In genomic region chr2:73177645-73178255, GRCh38 we compare ENCODE assay signal across 10 cellular contexts. TPM values are rescaled to one million over a fixed set of nuclear protein-coding genes. Genes with fewer than 3 reads are reported as not detected.
A peak's percentile ranks its signal among the peaks of the same experiment; 100 is the strongest.
DNase-seq lines count a peak whose midpoint lies in the region; ATAC-seq and TF ChIP-seq lines count a peak whose summit lies in the region.
"Had no signal": no experiment of that assay in that cellular context is flagged by ENCODE, and none has a peak within 500 bp of the region (broad histone marks: within the 10 kb centered on the region; RNA-seq: fewer than 3 reads in every experiment).

No MANE protein-coding gene starts in this region.

- peaks cover 46% of the 10 kb centered on the region for H3K27me3 ChIP-seq in RWPE2 (ENCODE audit: insufficient read depth, poor library complexity, severe bottlenecking)
- H3K27me3 ChIP-seq in gastroesophageal sphincter = peaks cover 70% of the 10 kb centered on the region
- peaks cover 0 to 72% (median 16%) of the 10 kb centered on the region in 3 donors for H3K27me3 ChIP-seq in stomach

- H3K4me3 Mint-ChIP-seq in activated CD4-positive, alpha-beta T cell treated with anti-CD3 and anti-CD28 coated beads, Interleukin-2, amount 10 ng/mL, durations not matched to agents 24 days and 14 days = peak overlapping the region; percentile 88

- H3K27me3 Mint-ChIP-seq in activated CD4-positive, alpha-beta T cell treated with anti-CD3 and anti-CD28 coated beads, Interleukin-2, amount 10 ng/mL, durations not matched to agents 24 days and 14 days = peaks cover 62% of the 10 kb centered on the region

- TF ChIP-seq CTCF in RWPE2 (IDR thresholded peaks at IDR 0.05; ENCODE audit: poor library complexity, severe bottlenecking) = peak; percentile 83
- TF ChIP-seq CTCF in gastroesophageal sphincter (IDR thresholded peaks at IDR 0.05) = no peak
- TF ChIP-seq CTCF in stomach (IDR thresholded peaks at IDR 0.05) = peak in 1 of 7 experiments; percentile 45

- H3K4me1 Mint-ChIP-seq in activated CD4-positive, alpha-beta T cell treated with anti-CD3 and anti-CD28 coated beads, Interleukin-2, amount 10 ng/mL, durations not matched to agents 24 days and 14 days = peaks cover 19% of the 10 kb centered on the region

- H3K9me3 Mint-ChIP-seq in activated CD4-positive, alpha-beta T cell treated with anti-CD3 and anti-CD28 coated beads, Interleukin-2, amount 10 ng/mL, durations not matched to agents 24 days and 14 days = no peaks in the 10 kb centered on the region

- intact Hi-C loops in activated CD4-positive, alpha-beta T cell treated with anti-CD3 and anti-CD28 coated beads, Interleukin-2, amount 10 ng/mL, durations not matched to agents 24 days and 14 days (cut with micrococcal nuclease) = loop anchor here (1.0 to 5.0 kb wide), 6 partner anchors 35 to 285 kb away; partner anchors contain the start of gene SFXN5
- intact Hi-C loops in stomach (cut with DNase I; ENCODE audit: low total_unique reads) = loop anchor here (5.0 to 10.0 kb wide), 2 partner anchors 90 to 283 kb away; no protein-coding TSS in a partner anchor

- H3K9me3 ChIP-seq in RWPE2 (ENCODE audit: severe bottlenecking) (no peaks in the 10 kb centered on the region), gastroesophageal sphincter (no peaks in the 10 kb centered on the region), stomach (no peaks in the 10 kb centered on the region)

- peak; percentile 36 for ATAC-seq in RWPE2 (ENCODE audit: low read depth)
- ATAC-seq in gastroesophageal sphincter = peak; percentile 1
- no peak for ATAC-seq in GM18505 (IDR thresholded peaks at IDR 0.05; ENCODE audit: unreplicated experiment)

- 20 to 40% methylated on average over 1 of the region's 12 CpGs for WGBS in gastroesophageal sphincter (ENCODE audit: low coverage in 1 of 2), 2 donors
- 15 to 22% (median 18%) methylated on average over 11 to 12 of the region's 12 CpGs for WGBS in stomach, 5 donors

- no peaks in the 10 kb centered on the region for H3K36me3 Mint-ChIP-seq in activated CD4-positive, alpha-beta T cell treated with anti-CD3 and anti-CD28 coated beads, Interleukin-2, amount 10 ng/mL, durations not matched to agents 24 days and 14 days (ENCODE audit: low read depth)

- H3K4me3 ChIP-seq in RWPE2 (ENCODE audit: severe bottlenecking) (no peak overlapping the region), gastroesophageal sphincter (peak overlapping the region in 1 of 2 donors; percentile 63), stomach (peak overlapping the region; percentile 55 to 61 (median 56))

- H3K27ac ChIP-seq in RWPE2 (ENCODE audit: poor library complexity, severe bottlenecking) (no peak overlapping the region), gastroesophageal sphincter (peak overlapping the region in 1 of 4 donors; percentile 81), stomach (peak overlapping the region in 2 of 5 donors; percentile 78 to 81)

- H3K36me3 ChIP-seq in RWPE2 (ENCODE audit: low read depth) (no peaks in the 10 kb centered on the region), gastroesophageal sphincter (no peaks in the 10 kb centered on the region), stomach (no peaks in the 10 kb centered on the region)

- H3K4me1 ChIP-seq in RWPE2 (ENCODE audit: insufficient read depth, poor library complexity, severe bottlenecking) (no peaks in the 10 kb centered on the region), gastroesophageal sphincter (peaks cover 0 to 32% (median 15%) of the 10 kb centered on the region in 3 donors), stomach (peaks cover 20 to 32% (median 30%) of the 10 kb centered on the region in 4 donors)

- no peak overlapping the region for H3K27ac Mint-ChIP-seq in activated CD4-positive, alpha-beta T cell treated with anti-CD3 and anti-CD28 coated beads, Interleukin-2, amount 10 ng/mL, durations not matched to agents 24 days and 14 days

- DNase-seq in activated CD4-positive, alpha-beta T cell treated with anti-CD3 and anti-CD28 coated beads, Interleukin-2, amount 10 ng/mL, durations not matched to agents 24 days and 14 days = no peak
- no peak for DNase-seq in activated CD4-positive, alpha-beta T cell treated with anti-CD3 and anti-CD28 coated beads, Interleukin-2, amount 50 U/mL, for 4 hours
- DNase-seq in RWPE2 (ENCODE audit: low spot score) (no peak), stomach (no peak), C1 segment of cervical spinal cord (lab: John Stamatoyannopoulos, UW) (no peak)
- no peak for DNase-seq in stimulated activated CD4-positive, alpha-beta T cell treated with anti-CD3 and anti-CD28 coated beads, Interleukin-4, amount 100 ng/mL, for 4 hours

- no peak for TF ChIP-seq EP300 in gastroesophageal sphincter (IDR thresholded peaks at IDR 0.05)
- no peak for TF ChIP-seq EP300 in stomach (IDR thresholded peaks at IDR 0.05)

- TF ChIP-seq POLR2A in gastroesophageal sphincter (IDR thresholded peaks at IDR 0.05) = no peak
- TF ChIP-seq POLR2A in stomach (IDR thresholded peaks at IDR 0.05) = no peak
- TF ChIP-seq POLR2A in GM18505 (IDR thresholded peaks at IDR 0.05; ENCODE audit: borderline replicate concordance, extremely low read depth, insufficient read depth, insufficient read length) = no peak

RNA-seq across cellular contexts. Expression of gene NOTO, which starts 24.6 kb away (rescaled TPM):
- not detected in 2 replicates for total RNA-seq in activated CD4-positive, alpha-beta T cell treated with anti-CD3 and anti-CD28 coated beads, Interleukin-2, amount 10 ng/mL, durations not matched to agents 24 days and 14 days
- total RNA-seq in gastroesophageal sphincter = not detected
- total RNA-seq in stomach = not detected
- polyA plus RNA-seq in stomach = under 1 TPM in 2 of 3 donors, not detected in 1; 0.25 to 0.31 TPM
- total RNA-seq: SK-MEL-5 had no signal
- polyA plus RNA-seq: esophagus had no signal

RNA-seq across cellular contexts. Expression of gene SMYD5, which starts 36.3 kb away (rescaled TPM):
- total RNA-seq in activated CD4-positive, alpha-beta T cell treated with anti-CD3 and anti-CD28 coated beads, Interleukin-2, amount 10 ng/mL, durations not matched to agents 24 days and 14 days = 56.7 and 62.7 TPM in 2 replicates
- 10 to 100 TPM; 10.6 to 21.0 (median 15.5) TPM for total RNA-seq in gastroesophageal sphincter
- total RNA-seq in stomach = 100 to 1,000 TPM in 1 of 5 donors, 10 to 100 TPM in 2, 1 to 10 TPM in 2; 3.5 to 136 (median 12.9) TPM
- 10 to 100 TPM; 11.3 to 13.1 (median 13.0) TPM for polyA plus RNA-seq in stomach

RNA-seq across cellular contexts. Expression of gene PRADC1, which starts 55.3 kb away (rescaled TPM):
- 14.8 and 15.9 TPM in 2 replicates for total RNA-seq in activated CD4-positive, alpha-beta T cell treated with anti-CD3 and anti-CD28 coated beads, Interleukin-2, amount 10 ng/mL, durations not matched to agents 24 days and 14 days
- total RNA-seq in gastroesophageal sphincter = 10 to 100 TPM; 21.7 to 37.5 (median 30.2) TPM
- 100 to 1,000 TPM in 1 of 5 donors, 10 to 100 TPM in 2, 1 to 10 TPM in 2; 7.1 to 123 (median 18.7) TPM for total RNA-seq in stomach
- 10 to 100 TPM; 21.5 to 45.9 (median 30.1) TPM for polyA plus RNA-seq in stomach

RNA-seq across cellular contexts. Expression of gene CCT7, which starts 56.4 kb away (rescaled TPM):
- total RNA-seq in activated CD4-positive, alpha-beta T cell treated with anti-CD3 and anti-CD28 coated beads, Interleukin-2, amount 10 ng/mL, durations not matched to agents 24 days and 14 days = 680 and 696 TPM in 2 replicates
- total RNA-seq in gastroesophageal sphincter = 100 to 1,000 TPM; 221 to 258 (median 240) TPM
- 100 to 1,000 TPM; 124 to 243 (median 145) TPM for total RNA-seq in stomach
- polyA plus RNA-seq in stomach = 100 to 1,000 TPM; 140 to 159 (median 150) TPM
